Comparison of ENCODE assay signal across 9 cellular contexts in genomic region chr1:24743404-24744211, GRCh38. TPM values are rescaled to one million over a fixed set of nuclear protein-coding genes. Genes with fewer than 3 reads are reported as not detected.
DNase-seq lines count a peak whose midpoint lies in the region; ATAC-seq, FAIRE-seq and TF ChIP-seq lines count a peak whose summit lies in the region.
"Had no signal": no experiment of that assay in that cellular context is flagged by ENCODE, and none has a peak within 500 bp of the region (broad histone marks: within the 10 kb centered on the region; RNA-seq: fewer than 3 reads in every experiment).

No MANE protein-coding gene starts in this region.

- DNase-seq in SK-N-SH: no peak
- DNase-seq in RWPE2 (ENCODE audit: low spot score): no peak
- DNase-seq in fibroblast of pulmonary artery (ENCODE audit: low read depth): peak; percentile 64
- no peak for DNase-seq in gastrocnemius medialis
- no peak for DNase-seq in T-helper 9 cell
- no peak for DNase-seq in pancreas
- DNase-seq in thyroid gland: no peak

- POLR2A ChIA-PET in SK-N-SH (lab: Yijun Ruan, JAX): no interaction called here

- TF ChIP-seq CTCF in SK-N-SH (IDR thresholded peaks at IDR 0.05): no peak
- TF ChIP-seq CTCF in RWPE2 (IDR thresholded peaks at IDR 0.05; ENCODE audit: poor library complexity, severe bottlenecking): no peak
- TF ChIP-seq CTCF in fibroblast of pulmonary artery (IDR thresholded peaks at IDR 0.05; ENCODE audit: low read length, missing control alignments): no peak
- TF ChIP-seq CTCF in gastrocnemius medialis (IDR thresholded peaks at IDR 0.05 in 4 of 5, conservative IDR thresholded peaks at IDR 0.05 in 1 of 5): no peak
- TF ChIP-seq CTCF in pancreas (IDR thresholded peaks at IDR 0.05): no peak
- no peak for TF ChIP-seq CTCF in thyroid gland (IDR thresholded peaks at IDR 0.05)

- no peak for TF ChIP-seq EP300 in SK-N-SH (IDR thresholded peaks at IDR 0.05; ENCODE audit: borderline replicate concordance in 1 of 2, low read depth in 1 of 2, low read length in 1 of 2)

- 0 out of 2 replicates have a peak overlapping the region, but pooled peaks have one; percentile 4 for H3K9ac ChIP-seq in SK-N-SH

- H3K36me3 ChIP-seq in SK-N-SH (replicated peaks in 1 of 2; ENCODE audit: control insufficient read depth in 1 of 2, insufficient read depth in 2 of 2, low read length in 1 of 2): no peaks in the 10 kb centered on the region
- H3K36me3 ChIP-seq in RWPE2 (ENCODE audit: low read depth): no peaks in the 10 kb centered on the region; the same call in 1 of the 2 replicates
- H3K36me3 ChIP-seq in gastrocnemius medialis: no peaks in the 10 kb centered on the region
- H3K36me3 ChIP-seq in pancreas: no peaks in the 10 kb centered on the region
- no peaks in the 10 kb centered on the region for H3K36me3 ChIP-seq in thyroid gland

- peaks cover 19% of the 10 kb centered on the region for H3F3A ChIP-seq in SK-N-SH (replicated peaks; ENCODE audit: insufficient read depth)

- ATAC-seq in SK-N-SH treated with all-trans-retinoic acid at 6 μM for 48 hours: no peak
- no peak for ATAC-seq in RWPE2 (ENCODE audit: low read depth)
- ATAC-seq in gastrocnemius medialis: no peak
- ATAC-seq in pancreas: no peak
- ATAC-seq: A549 had no signal

- H2AFZ ChIP-seq in SK-N-SH (ENCODE audit: low read depth): peak overlapping the region; percentile 75

- no peak overlapping the region for H3K4me3 ChIP-seq in SK-N-SH (ENCODE audit: low read depth in 2 of 2, low read length in 1 of 2)
- no peak overlapping the region for H3K4me3 ChIP-seq in RWPE2 (ENCODE audit: severe bottlenecking)
- no peak overlapping the region for H3K4me3 ChIP-seq in fibroblast of pulmonary artery (replicated peaks; ENCODE audit: low read depth, low read length)
- H3K4me3 ChIP-seq in gastrocnemius medialis: no peak overlapping the region
- H3K4me3 ChIP-seq in pancreas: peak overlapping the region in 1 of 4 donors; percentile 94
- H3K4me3 ChIP-seq in thyroid gland (replicated peaks in 1 of 3): no peak overlapping the region
- H3K4me3 ChIP-seq: A549 had no signal

- H3K9me3 ChIP-seq in SK-N-SH: no peaks in the 10 kb centered on the region
- no peaks in the 10 kb centered on the region for H3K9me3 ChIP-seq in RWPE2 (ENCODE audit: severe bottlenecking)
- no peaks in the 10 kb centered on the region for H3K9me3 ChIP-seq in gastrocnemius medialis
- H3K9me3 ChIP-seq in pancreas: no peaks in the 10 kb centered on the region
- no peaks in the 10 kb centered on the region for H3K9me3 ChIP-seq in thyroid gland
- H3K9me3 ChIP-seq: A549 had no signal

- CTCF ChIA-PET in SK-N-SH (lab: Yijun Ruan, JAX): interaction anchor here (1.0 to 3.2 kb wide), 7 partner anchors 8 to 92 kb away, joined by 3 to 15 read pairs (median 4); no protein-coding TSS in a partner anchor

- TF ChIP-seq POLR2A in gastrocnemius medialis (IDR thresholded peaks at IDR 0.05) (no peak), thyroid gland (IDR thresholded peaks at IDR 0.05) (no peak)

- FAIRE-seq in pancreas (lab: Jason Lieb, UNC): no peak
- FAIRE-seq: A549 had no signal

- TF ChIP-seq RAD21 in SK-N-SH (IDR thresholded peaks at IDR 0.05; ENCODE audit: low read length): no peak

- no peaks in the 10 kb centered on the region for H3K9me2 ChIP-seq in SK-N-SH

- peaks cover 33% of the 10 kb centered on the region for H3K79me2 ChIP-seq in SK-N-SH (ENCODE audit: insufficient read depth)

- peaks cover 13% of the 10 kb centered on the region for H4K20me1 ChIP-seq in SK-N-SH (ENCODE audit: insufficient read depth)

- peak overlapping the region; percentile 70 to 73 for H3K27ac ChIP-seq in SK-N-SH (ENCODE audit: low read depth in 2 of 2, low read length in 1 of 2)
- peak overlapping the region; percentile 41 for H3K27ac ChIP-seq in RWPE2 (ENCODE audit: poor library complexity, severe bottlenecking)
- H3K27ac ChIP-seq in gastrocnemius medialis: peak overlapping the region; percentile 9 to 63 (median 20)
- no peak overlapping the region for H3K27ac ChIP-seq in pancreas
- H3K27ac ChIP-seq in thyroid gland: no peak overlapping the region

- in situ Hi-C loops in gastrocnemius medialis (cut with MboI; ENCODE audit: low sequenced_read_pairs in 4 of 4): no loop called here

- H3K27me3 ChIP-seq in SK-N-SH (ENCODE audit: insufficient read depth): no peaks in the 10 kb centered on the region
- H3K27me3 ChIP-seq in RWPE2 (ENCODE audit: insufficient read depth, poor library complexity, severe bottlenecking): no peaks in the 10 kb centered on the region
- peaks cover 0 to 3% (median 0%) of the 10 kb centered on the region in 3 donors for H3K27me3 ChIP-seq in gastrocnemius medialis
- no peaks in the 10 kb centered on the region for H3K27me3 ChIP-seq in pancreas
- no peaks in the 10 kb centered on the region for H3K27me3 ChIP-seq in thyroid gland

- H3K4me2 ChIP-seq in SK-N-SH: peak overlapping the region; percentile 59

- intact Hi-C loops in gastrocnemius medialis (cut with DNase I; ENCODE audit: low total_unique reads) (loop anchor here (2.0 kb wide), 2 partner anchors 53 to 87 kb away; no protein-coding TSS in a partner anchor), pancreas (cut with DNase I) (no loop called here), thyroid gland (cut with DNase I) (no loop called here)

- peaks cover 10 to 21% of the 10 kb centered on the region in 2 experiments; a peak in 2 of 4 replicates for H3K4me1 ChIP-seq in SK-N-SH (ENCODE audit: control insufficient read depth in 1 of 2, insufficient read depth in 2 of 2, low read depth in 1 of 2, low read length in 1 of 2)
- peaks cover 19% of the 10 kb centered on the region for H3K4me1 ChIP-seq in RWPE2 (ENCODE audit: insufficient read depth, poor library complexity, severe bottlenecking)
- no peaks in the 10 kb centered on the region for H3K4me1 ChIP-seq in gastrocnemius medialis
- H3K4me1 ChIP-seq in pancreas: peaks cover 0 to 4% (median 0%) of the 10 kb centered on the region in 3 donors
- peaks cover 5 to 8% of the 10 kb centered on the region in 2 donors for H3K4me1 ChIP-seq in thyroid gland

- 66% methylated on average over 10 of the region's 10 CpGs for WGBS in SK-N-SH (ENCODE audit: low lambda C conversion rate)
- WGBS in pancreas, 2 donors: 73 to 75% methylated on average over 10 of the region's 10 CpGs
- WGBS in thyroid gland, 2 donors: 80% methylated on average over 10 of the region's 10 CpGs

TF ChIP-seq in SK-N-SH, 30 proteins besides CTCF, POLR2A, EP300 and RAD21 (continues in another document):
- TF ChIP-seq FOXM1 (IDR thresholded peaks at IDR 0.05; ENCODE audit: low read depth) (no peak), PBX3 (IDR thresholded peaks at IDR 0.05) (no peak), MAX (IDR thresholded peaks at IDR 0.05; ENCODE audit: low read depth) (peak; percentile 57; the same call in 1 of the 2 replicates), TCF12 (IDR thresholded peaks at IDR 0.05) (peak; percentile 50; the same call in 1 of the 2 replicates), SIN3A (IDR thresholded peaks at IDR 0.05; ENCODE audit: borderline replicate concordance, low read depth, low read length) (no peak), TAF1 (IDR thresholded peaks at IDR 0.05; ENCODE audit: borderline replicate concordance, low read depth, low read length) (no peak)

TF ChIP-seq in SK-N-SH treated with all-trans-retinoic acid at 6 μM for 48 hours, 23 proteins besides CTCF, POLR2A, EP300 and RAD21:
- no peak for TF ChIP-seq ZNF8 (CRISPR knock-in tag; IDR thresholded peaks at IDR 0.05)
- no peak for TF ChIP-seq ESRRG (CRISPR knock-in tag; IDR thresholded peaks at IDR 0.05)

RNA-seq across cellular contexts. Expression of gene CLIC4, which starts 1.6 kb away (rescaled TPM):
- polyA plus RNA-seq in SK-N-SH (2012; rRNA removed) (66.4 and 84.4 TPM in 2 replicates), pancreas (10 to 100 TPM; 12.0 to 16.1 TPM)
- polyA plus RNA-seq in SK-N-SH (2012; cell fraction: cytosol; rRNA removed): 98.5 and 106 TPM in 2 replicates
- 29.1 and 46.8 TPM in 2 replicates for polyA plus RNA-seq in SK-N-SH (2012; cell fraction: nucleus; rRNA removed)
- total RNA-seq in gastrocnemius medialis (10 to 100 TPM; 37.3 to 74.5 (median 45.6) TPM), pancreas (10 to 100 TPM; 16.8 to 86.7 (median 35.6) TPM), thyroid gland (100 to 1,000 TPM in 2 of 4 donors, 10 to 100 TPM in 2; 53.0 to 151 (median 95.3) TPM)

Comparison
In these comparisons a context has a peak if more than half of its experiments do, and no peak if none do; other contexts are left out.
1. H3K27ac ChIP-seq: peak in SK-N-SH (2 of 2), RWPE2 (single experiment) and gastrocnemius medialis (4 of 4); none in pancreas (0 of 4) and thyroid gland (0 of 3).